In the genomic region with DNA sequence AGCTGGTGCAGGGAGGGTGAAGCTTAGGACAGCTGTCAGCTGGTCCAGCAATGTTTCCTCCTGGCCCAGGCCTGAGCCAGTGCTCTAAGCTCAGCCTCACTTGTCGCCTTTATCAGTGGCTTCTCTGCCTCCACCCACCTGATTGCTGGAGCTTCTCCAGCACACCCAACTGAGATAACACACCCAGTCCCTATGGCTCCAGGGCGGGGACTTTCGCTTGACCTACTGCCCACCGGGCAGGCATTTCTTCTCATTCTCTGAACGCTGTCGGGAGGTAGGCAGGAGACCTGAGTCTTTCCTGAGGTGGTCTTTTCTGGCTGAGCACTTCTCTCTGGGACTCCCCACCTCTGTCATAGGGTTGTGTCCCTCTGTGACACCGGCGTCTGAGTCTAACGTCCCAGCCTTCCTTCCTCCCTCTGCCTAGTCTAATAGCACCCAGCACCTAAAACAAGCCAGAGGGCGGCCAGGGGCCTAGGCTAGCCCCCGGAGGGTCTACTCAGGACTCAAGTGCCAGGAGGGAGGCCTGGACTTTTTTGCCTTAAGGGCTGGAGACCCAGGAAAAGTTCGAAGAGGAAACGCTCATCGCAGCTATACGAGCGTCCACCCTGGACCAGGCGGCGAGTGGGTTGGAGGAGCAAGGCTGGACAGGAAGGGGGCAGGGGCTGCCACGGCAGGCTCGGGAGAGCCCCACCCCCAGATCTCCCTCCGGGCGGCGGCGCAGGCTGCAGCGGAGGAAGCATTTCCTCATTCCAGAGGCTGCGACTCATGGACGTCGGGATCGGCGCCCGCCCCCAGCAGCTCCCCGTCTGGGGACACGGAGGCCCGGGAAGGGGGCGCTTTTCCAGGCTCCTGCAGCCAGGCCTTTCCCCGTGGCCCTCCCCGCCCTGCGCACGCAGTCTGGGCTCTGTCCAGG, we compare ENCODE assay signal across 1 cellular context.
TF ChIP-seq lines count a peak whose summit lies in the region.

No MANE protein-coding gene starts in this region.

TF ChIP-seq in K562, 482 proteins besides CTCF, POLR2A, EP300 and RAD21 (continues in another document):
- TF ChIP-seq, protein P1, sequence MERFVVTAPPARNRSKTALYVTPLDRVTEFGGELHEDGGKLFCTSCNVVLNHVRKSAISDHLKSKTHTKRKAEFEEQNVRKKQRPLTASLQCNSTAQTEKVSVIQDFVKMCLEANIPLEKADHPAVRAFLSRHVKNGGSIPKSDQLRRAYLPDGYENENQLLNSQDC (CRISPR knock-in tag; IDR thresholded peaks at IDR 0.05), result no peak
- peak; percentile 7; the same call in 1 of the 2 replicates for TF ChIP-seq MYC (IDR thresholded peaks at IDR 0.05; ENCODE audit: low read depth, low read length)
- no peak for TF ChIP-seq MYC (CRISPR knock-in tag; IDR thresholded peaks at IDR 0.05; ENCODE audit: borderline replicate concordance, low read depth)
- peak; percentile 16; the same call in 1 of the 2 replicates for TF ChIP-seq ZNF436 (CRISPR knock-in tag; IDR thresholded peaks at IDR 0.05)
- TF ChIP-seq, protein P2, sequence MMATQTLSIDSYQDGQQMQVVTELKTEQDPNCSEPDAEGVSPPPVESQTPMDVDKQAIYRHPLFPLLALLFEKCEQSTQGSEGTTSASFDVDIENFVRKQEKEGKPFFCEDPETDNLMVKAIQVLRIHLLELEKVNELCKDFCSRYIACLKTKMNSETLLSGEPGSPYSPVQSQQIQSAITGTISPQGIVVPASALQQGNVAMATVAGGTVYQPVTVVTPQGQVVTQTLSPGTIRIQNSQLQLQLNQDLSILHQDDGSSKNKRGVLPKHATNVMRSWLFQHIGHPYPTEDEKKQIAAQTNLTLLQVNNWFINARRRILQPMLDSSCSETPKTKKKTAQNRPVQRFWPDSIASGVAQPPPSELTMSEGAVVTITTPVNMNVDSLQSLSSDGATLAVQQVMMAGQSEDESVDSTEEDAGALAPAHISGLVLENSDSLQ (IDR thresholded peaks at IDR 0.05), result peak; percentile 42
- TF ChIP-seq DPF2 (IDR thresholded peaks at IDR 0.05), result peak; percentile 52; the same call in 1 of the 2 replicates
- TF ChIP-seq TCF3 (CRISPR knock-in tag; IDR thresholded peaks at IDR 0.05), result peak; percentile 47; the same call in 1 of the 2 replicates
- TF ChIP-seq UBTF (IDR thresholded peaks at IDR 0.05; ENCODE audit: borderline replicate concordance in 1 of 2, low read depth in 2 of 2, low read length in 2 of 2), result peak; percentile 52 to 72; a peak in 3 of 4 replicates
- TF ChIP-seq TEAD1 (CRISPR knock-in tag; IDR thresholded peaks at IDR 0.05), result peak in 1 of 2 experiments; percentile 65; a peak in 1 of 4 replicates
- peak; percentile 45 for TF ChIP-seq SMARCA4 (IDR thresholded peaks at IDR 0.05)
- no peak for TF ChIP-seq ZNF24 (IDR thresholded peaks at IDR 0.05)
- TF ChIP-seq, protein P3, sequence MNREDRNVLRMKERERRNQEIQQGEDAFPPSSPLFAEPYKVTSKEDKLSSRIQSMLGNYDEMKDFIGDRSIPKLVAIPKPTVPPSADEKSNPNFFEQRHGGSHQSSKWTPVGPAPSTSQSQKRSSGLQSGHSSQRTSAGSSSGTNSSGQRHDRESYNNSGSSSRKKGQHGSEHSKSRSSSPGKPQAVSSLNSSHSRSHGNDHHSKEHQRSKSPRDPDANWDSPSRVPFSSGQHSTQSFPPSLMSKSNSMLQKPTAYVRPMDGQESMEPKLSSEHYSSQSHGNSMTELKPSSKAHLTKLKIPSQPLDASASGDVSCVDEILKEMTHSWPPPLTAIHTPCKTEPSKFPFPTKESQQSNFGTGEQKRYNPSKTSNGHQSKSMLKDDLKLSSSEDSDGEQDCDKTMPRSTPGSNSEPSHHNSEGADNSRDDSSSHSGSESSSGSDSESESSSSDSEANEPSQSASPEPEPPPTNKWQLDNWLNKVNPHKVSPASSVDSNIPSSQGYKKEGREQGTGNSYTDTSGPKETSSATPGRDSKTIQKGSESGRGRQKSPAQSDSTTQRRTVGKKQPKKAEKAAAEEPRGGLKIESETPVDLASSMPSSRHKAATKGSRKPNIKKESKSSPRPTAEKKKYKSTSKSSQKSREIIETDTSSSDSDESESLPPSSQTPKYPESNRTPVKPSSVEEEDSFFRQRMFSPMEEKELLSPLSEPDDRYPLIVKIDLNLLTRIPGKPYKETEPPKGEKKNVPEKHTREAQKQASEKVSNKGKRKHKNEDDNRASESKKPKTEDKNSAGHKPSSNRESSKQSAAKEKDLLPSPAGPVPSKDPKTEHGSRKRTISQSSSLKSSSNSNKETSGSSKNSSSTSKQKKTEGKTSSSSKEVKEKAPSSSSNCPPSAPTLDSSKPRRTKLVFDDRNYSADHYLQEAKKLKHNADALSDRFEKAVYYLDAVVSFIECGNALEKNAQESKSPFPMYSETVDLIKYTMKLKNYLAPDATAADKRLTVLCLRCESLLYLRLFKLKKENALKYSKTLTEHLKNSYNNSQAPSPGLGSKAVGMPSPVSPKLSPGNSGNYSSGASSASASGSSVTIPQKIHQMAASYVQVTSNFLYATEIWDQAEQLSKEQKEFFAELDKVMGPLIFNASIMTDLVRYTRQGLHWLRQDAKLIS (CRISPR knock-in tag; IDR thresholded peaks at IDR 0.05), result peak; percentile 62; the same call in 1 of the 2 replicates
- TF ChIP-seq KDM5B (IDR thresholded peaks at IDR 0.05; ENCODE audit: insufficient replicate concordance, low read depth, low read length), result peak; percentile 21
- no peak for TF ChIP-seq HNRNPL (IDR thresholded peaks at IDR 0.05; ENCODE audit: low read depth, low read length)
- peak in 1 of 2 experiments; percentile 9; a peak in 1 of 4 replicates for TF ChIP-seq MNT (conservative IDR thresholded peaks at IDR 0.05)
- TF ChIP-seq ZNF584 (CRISPR knock-in tag; IDR thresholded peaks at IDR 0.05; ENCODE audit: low read depth), result no peak
- no peak for TF ChIP-seq MITF (IDR thresholded peaks at IDR 0.05)
- peak in 1 of 2 experiments; percentile 88; a peak in 2 of 4 replicates for TF ChIP-seq RCOR1 (IDR thresholded peaks at IDR 0.05; ENCODE audit: borderline replicate concordance in 1 of 2, low read depth in 2 of 2, low read length in 2 of 2)
- TF ChIP-seq PTRF (tag; IDR thresholded peaks at IDR 0.05), result no peak
- no peak for TF ChIP-seq ZFP91 (CRISPR knock-in tag; IDR thresholded peaks at IDR 0.05)
- TF ChIP-seq, protein P4, sequence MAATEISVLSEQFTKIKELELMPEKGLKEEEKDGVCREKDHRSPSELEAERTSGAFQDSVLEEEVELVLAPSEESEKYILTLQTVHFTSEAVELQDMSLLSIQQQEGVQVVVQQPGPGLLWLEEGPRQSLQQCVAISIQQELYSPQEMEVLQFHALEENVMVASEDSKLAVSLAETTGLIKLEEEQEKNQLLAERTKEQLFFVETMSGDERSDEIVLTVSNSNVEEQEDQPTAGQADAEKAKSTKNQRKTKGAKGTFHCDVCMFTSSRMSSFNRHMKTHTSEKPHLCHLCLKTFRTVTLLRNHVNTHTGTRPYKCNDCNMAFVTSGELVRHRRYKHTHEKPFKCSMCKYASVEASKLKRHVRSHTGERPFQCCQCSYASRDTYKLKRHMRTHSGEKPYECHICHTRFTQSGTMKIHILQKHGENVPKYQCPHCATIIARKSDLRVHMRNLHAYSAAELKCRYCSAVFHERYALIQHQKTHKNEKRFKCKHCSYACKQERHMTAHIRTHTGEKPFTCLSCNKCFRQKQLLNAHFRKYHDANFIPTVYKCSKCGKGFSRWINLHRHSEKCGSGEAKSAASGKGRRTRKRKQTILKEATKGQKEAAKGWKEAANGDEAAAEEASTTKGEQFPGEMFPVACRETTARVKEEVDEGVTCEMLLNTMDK (IDR thresholded peaks at IDR 0.05; ENCODE audit: borderline replicate concordance, insufficient read depth, low read depth, low read length, poor library complexity, severe bottlenecking), result peak; percentile 1
- peak; percentile 47; the same call in 1 of the 2 replicates for TF ChIP-seq CXXC5 (CRISPR knock-in tag; IDR thresholded peaks at IDR 0.05)
- TF ChIP-seq EGR1 (conservative IDR thresholded peaks at IDR 0.05), result peak; percentile 82
- no peak for TF ChIP-seq KHSRP (IDR thresholded peaks at IDR 0.05)
- TF ChIP-seq SMAD4 (CRISPR knock-in tag; conservative IDR thresholded peaks at IDR 0.05), result 0 out of 2 replicates have a peak, but pooled peaks have one; percentile 29
- TF ChIP-seq CTBP1 (IDR thresholded peaks at IDR 0.05; ENCODE audit: borderline replicate concordance), result peak; percentile 70; the same call in 1 of the 2 replicates
- peak; percentile 34 for TF ChIP-seq TBP (optimal IDR thresholded peaks at IDR 0.05; ENCODE audit: low read depth, low read length)
- TF ChIP-seq ZBTB2 (IDR thresholded peaks at IDR 0.05), result 0 out of 2 replicates have a peak, but pooled peaks have one; percentile 46
- peak in 1 of 2 experiments; percentile 82; a peak in 1 of 4 replicates for TF ChIP-seq SRF (CRISPR knock-in tag; IDR thresholded peaks at IDR 0.05)
- 0 out of 2 replicates have a peak, but pooled peaks have one; percentile 26 for TF ChIP-seq ZEB2 (IDR thresholded peaks at IDR 0.05)
- peak; percentile 81 for TF ChIP-seq CBFA2T3 (IDR thresholded peaks at IDR 0.05)
- TF ChIP-seq RNF2 (IDR thresholded peaks at IDR 0.05), result no peak
- TF ChIP-seq TFAP4 (CRISPR knock-in tag; IDR thresholded peaks at IDR 0.05; ENCODE audit: borderline replicate concordance), result peak; percentile 86
- TF ChIP-seq, protein P5, sequence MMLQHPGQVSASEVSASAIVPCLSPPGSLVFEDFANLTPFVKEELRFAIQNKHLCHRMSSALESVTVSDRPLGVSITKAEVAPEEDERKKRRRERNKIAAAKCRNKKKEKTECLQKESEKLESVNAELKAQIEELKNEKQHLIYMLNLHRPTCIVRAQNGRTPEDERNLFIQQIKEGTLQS (IDR thresholded peaks at IDR 0.05), result peak; percentile 43; the same call in 1 of the 2 replicates
- TF ChIP-seq, protein P5 (CRISPR knock-in tag; conservative IDR thresholded peaks at IDR 0.05), result no peak
- peak; percentile 69 for TF ChIP-seq ELF1 (tag; IDR thresholded peaks at IDR 0.05)
- peak; percentile 49; the same call in 1 of the 2 replicates for TF ChIP-seq ZNF384 (IDR thresholded peaks at IDR 0.05; ENCODE audit: low read depth, low read length)
